31 cellular contexts compared by ENCODE assay signal in the genomic region with DNA sequence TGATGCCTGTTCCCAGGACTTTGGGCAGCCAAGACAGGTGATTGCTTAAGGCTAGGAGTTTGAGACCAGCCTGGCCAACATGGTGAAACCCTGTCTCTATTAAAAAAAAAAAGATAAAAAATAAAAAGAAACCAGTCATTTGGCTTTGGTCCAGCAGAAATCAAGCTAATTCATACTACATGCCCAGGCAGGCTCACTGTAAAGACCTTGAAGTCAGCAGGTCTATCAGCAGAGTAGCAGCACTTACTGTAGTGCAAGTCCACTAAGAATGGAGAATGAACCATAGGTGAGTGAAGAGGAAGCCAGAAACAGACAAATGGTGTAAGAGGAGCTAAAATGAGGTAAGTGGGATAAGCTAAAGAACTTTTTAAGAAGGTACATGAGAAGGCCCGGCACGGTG. TPM values are rescaled to one million over a fixed set of nuclear protein-coding genes. Genes with fewer than 3 reads are reported as not detected.
DNase-seq lines count a peak whose midpoint lies in the region; ATAC-seq, FAIRE-seq and TF ChIP-seq lines count a peak whose summit lies in the region.
"Had no signal": no experiment of that assay in that cellular context is flagged by ENCODE, and none has a peak within 500 bp of the region (broad histone marks: within the 10 kb centered on the region; RNA-seq: fewer than 3 reads in every experiment).

No MANE protein-coding gene starts in this region.

- H3K9me3 ChIP-seq in RWPE2 (ENCODE audit: severe bottlenecking) (no peaks in the 10 kb centered on the region), small intestine (ENCODE audit: control insufficient read depth, low read depth) (no peaks in the 10 kb centered on the region)
- H3K9me3 ChIP-seq: colonic mucosa, mucosa of descending colon, transverse colon had no signal

- WGBS in small intestine, 3 donors, result 17 to 91% (median 86%) methylated on average over 1 to 2 of the region's 2 CpGs

- peaks cover 66% of the 10 kb centered on the region for H3K36me3 ChIP-seq in RWPE2 (ENCODE audit: low read depth)
- no peaks in the 10 kb centered on the region for H3K36me3 ChIP-seq in small intestine (ENCODE audit: control insufficient read depth in 2 of 2, insufficient read depth in 2 of 2, low read length in 2 of 2)
- H3K36me3 ChIP-seq: colonic mucosa, transverse colon had no signal

- no peak overlapping the region for H3K27ac ChIP-seq in RWPE2 (ENCODE audit: poor library complexity, severe bottlenecking)
- H3K27ac ChIP-seq in small intestine (ENCODE audit: low read depth in 1 of 2, low read length in 1 of 2), result no peak overlapping the region
- H3K27ac ChIP-seq: 22Rv1, cardiac muscle cell, colonic mucosa, HL-60, PC-9, transverse colon had no signal

- no peaks in the 10 kb centered on the region for H3K27me3 ChIP-seq in RWPE2 (ENCODE audit: insufficient read depth, poor library complexity, severe bottlenecking)
- no peaks in the 10 kb centered on the region for H3K27me3 ChIP-seq in small intestine (ENCODE audit: control insufficient read depth in 2 of 2, insufficient read depth in 2 of 2, low read length in 2 of 2)
- H3K27me3 ChIP-seq: cardiac muscle cell, colonic mucosa, transverse colon had no signal

- DNase-seq in DMS 273 (lab: John Stamatoyannopoulos, UW; ENCODE audit: unreplicated experiment) (peak; percentile 18), DMS 273 treated with DMSO at 0.1 percent for 48 hours (lab: John Stamatoyannopoulos, UW) (no peak), NCI-H1105 (lab: John Stamatoyannopoulos, UW) (peak; percentile 62), RWPE2 (ENCODE audit: low spot score) (no peak), small intestine (no peak), RKO (ENCODE audit: low spot score) (no peak)
- DNase-seq in activated naive CD4-positive, alpha-beta T cell treated with Interleukin-2 at 50 U/mL for 16 hours, result no peak
- DNase-seq: activated CD4-positive, alpha-beta memory T cell treated with anti-CD3 and anti-CD28 coated beads, Interleukin-2, amount 10 ng/mL, durations not matched to agents 7 days and 5 days; activated CD4-positive, CD25-positive, alpha-beta regulatory T cell treated with anti-CD3 and anti-CD28 coated beads, Interleukin-2, amount 50 U/mL, for 72 hours; activated CD8-positive, alpha-beta memory T cell treated with anti-CD3 and anti-CD28 coated beads, Interleukin-2, amount 50 U/mL, for 48 hours; activated naive CD4-positive, alpha-beta T cell treated with anti-CD3 and anti-CD28 coated beads, Interleukin-2, amount 10 ng/mL, durations not matched to agents 7 days and 5 days; anterior cingulate cortex; C1 segment of cervical spinal cord; colonic mucosa; effector CD4-positive, alpha-beta T cell; H7; hypothalamus; mucosa of descending colon; NCI-H1436; NCI-H526; PC-9; SHP77; T-helper 2 cell; transverse colon had no signal

- H3K4me1 ChIP-seq in RWPE2 (ENCODE audit: insufficient read depth, poor library complexity, severe bottlenecking) (peaks cover 5% of the 10 kb centered on the region), small intestine (ENCODE audit: control insufficient read depth in 2 of 2, insufficient read depth in 1 of 2, low read depth in 1 of 2, low read length in 1 of 2) (no peaks in the 10 kb centered on the region)
- H3K4me1 ChIP-seq: colonic mucosa had no signal

- H3K4me3 ChIP-seq in RWPE2 (ENCODE audit: severe bottlenecking) (no peak overlapping the region), small intestine (ENCODE audit: low read depth in 1 of 2, low read length in 2 of 2) (no peak overlapping the region)
- H3K4me3 ChIP-seq: cardiac muscle cell, colonic mucosa, lung, mucosa of descending colon, PC-9, transverse colon had no signal

- no peak for TF ChIP-seq CTCF in RWPE2 (IDR thresholded peaks at IDR 0.05; ENCODE audit: poor library complexity, severe bottlenecking)

- FAIRE-seq in small intestine (lab: Jason Lieb, UNC), result no peak
- FAIRE-seq: GM18507 had no signal

- peak; percentile 58; the same call in 1 of the 3 replicates for ATAC-seq in RWPE2 (ENCODE audit: low read depth)
- peak; percentile 96 for ATAC-seq in esophagus mucosa
- ATAC-seq: mucosa of descending colon; stimulated activated memory B cell treated with anti-CD40 and anti-IgM and Interleukin-4, amounts not matched to agents 10 μg/mL and 1 μg/mL and 100 μg/mL, for 72 hours had no signal

RNA-seq across cellular contexts. Expression of a gene that starts 24.7 kb away (rescaled TPM):
- 27.5 TPM for total RNA-seq in esophagus mucosa
- polyA plus RNA-seq in small intestine, result 10 to 100 TPM in 1 of 3 donors, 1 to 10 TPM in 2; 2.7 to 26.7 (median 6.5) TPM

RNA-seq across cellular contexts. Expression of a gene that starts 25.0 kb away (rescaled TPM):
- 81.3 TPM for total RNA-seq in esophagus mucosa
- polyA plus RNA-seq in small intestine, result 100 to 1,000 TPM in 1 of 3 donors, 10 to 100 TPM in 2; 71.3 to 131 (median 73.6) TPM

RNA-seq across cellular contexts. Expression of a gene that starts 37.5 kb away (rescaled TPM):
- 91.7 TPM for total RNA-seq in esophagus mucosa
- polyA plus RNA-seq in small intestine, result 100 to 1,000 TPM in 1 of 3 donors, 10 to 100 TPM in 2; 45.0 to 114 (median 71.3) TPM

Comparison
In these comparisons a context has a peak if more than half of its experiments do, and no peak if none do; other contexts are left out.
1. DNase-seq: peak in DMS 273 (single experiment) and NCI-H1105 (single experiment); none in DMS 273 treated with DMSO at 0.1 percent for 48 hours (single experiment), RWPE2 (single experiment), small intestine (single experiment), RKO (single experiment) and activated naive CD4-positive, alpha-beta T cell treated with Interleukin-2 at 50 U/mL for 16 hours (single experiment).